In the genomic region with DNA sequence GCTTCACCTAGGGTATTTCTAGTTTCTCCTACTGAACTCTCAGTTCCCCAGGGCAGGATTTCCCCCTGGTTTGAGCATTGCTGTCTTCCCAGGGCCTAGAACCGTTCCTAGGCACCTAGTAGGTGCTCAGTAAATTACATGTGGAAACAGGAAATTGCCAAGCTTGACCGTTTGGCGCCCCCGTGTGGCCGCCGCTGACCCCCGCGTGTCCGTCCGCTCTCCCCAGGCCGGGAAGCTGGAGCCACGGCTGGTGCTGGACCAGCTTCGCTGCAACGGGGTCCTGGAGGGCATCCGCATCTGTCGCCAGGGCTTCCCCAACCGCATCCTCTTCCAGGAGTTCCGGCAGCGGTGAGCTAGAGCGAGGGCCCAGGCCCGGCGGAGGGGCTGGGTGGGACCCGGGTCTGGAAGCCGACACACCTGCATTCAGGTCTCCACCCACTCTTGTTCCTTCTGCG, we compare ENCODE assay signal across 8 cellular contexts. TPM values are rescaled to one million over a fixed set of nuclear protein-coding genes. Genes with fewer than 3 reads are reported as not detected.
DNase-seq lines count a peak whose midpoint lies in the region; ATAC-seq and TF ChIP-seq lines count a peak whose summit lies in the region.

No MANE protein-coding gene starts in this region.

- H3K4me3 ChIP-seq in kidney epithelial cell (ENCODE audit: low read depth, low read length) = no peak overlapping the region

- H3K27me3 ChIP-seq in kidney epithelial cell (ENCODE audit: control insufficient read depth, insufficient read depth, low read length) = no peaks in the 10 kb centered on the region

- ATAC-seq in GM19324 (IDR thresholded peaks at IDR 0.05; ENCODE audit: low FRiP score, unreplicated experiment) (no peak), GM18498 (IDR thresholded peaks at IDR 0.05; ENCODE audit: unreplicated experiment) (no peak)

- DNase-seq in stimulated activated CD4-positive, alpha-beta T cell treated with anti-CD3 and anti-CD28 coated beads, Interleukin-12 subunit alpha, Interleukin-12 subunit beta, amount 100 ng/mL, for 4 hours = peak; percentile 17
- DNase-seq in stimulated activated CD4-positive, alpha-beta T cell treated with anti-CD3 and anti-CD28 coated beads, Interleukin-4, amount 100 ng/mL, for 24 hours = no peak
- DNase-seq in RPMI8226 = peak; percentile 38
- DNase-seq in kidney epithelial cell (ENCODE audit: low read depth) = no peak
- DNase-seq in NK-92 treated with Interleukin-12 subunit alpha and Interleukin-12 subunit beta, amount 100 ng/mL, for 24 hours (lab: John Stamatoyannopoulos, UW) = no peak
- no peak for DNase-seq in 8988T

- H3K36me3 ChIP-seq in kidney epithelial cell (ENCODE audit: control insufficient read depth, insufficient read depth, low read length) = no peaks in the 10 kb centered on the region

- peak; percentile 37 for TF ChIP-seq CTCF in kidney epithelial cell (IDR thresholded peaks at IDR 0.05; ENCODE audit: insufficient read depth, low read length, poor library complexity, severe bottlenecking)

RNA-seq across cellular contexts. Expression of a gene that starts 55.5 kb away (rescaled TPM):
- 87.8 and 96.0 TPM in 2 replicates for total RNA-seq in kidney epithelial cell

Comparison
In these comparisons a context has a peak if more than half of its experiments do, and no peak if none do; other contexts are left out.
1. DNase-seq: peak in stimulated activated CD4-positive, alpha-beta T cell treated with anti-CD3 and anti-CD28 coated beads, Interleukin-12 subunit alpha, Interleukin-12 subunit beta, amount 100 ng/mL, for 4 hours (single experiment) and RPMI8226 (single experiment); none in stimulated activated CD4-positive, alpha-beta T cell treated with anti-CD3 and anti-CD28 coated beads, Interleukin-4, amount 100 ng/mL, for 24 hours (single experiment), kidney epithelial cell (single experiment), NK-92 treated with Interleukin-12 subunit alpha and Interleukin-12 subunit beta, amount 100 ng/mL, for 24 hours (single experiment) and 8988T (single experiment).